In the genomic region with DNA sequence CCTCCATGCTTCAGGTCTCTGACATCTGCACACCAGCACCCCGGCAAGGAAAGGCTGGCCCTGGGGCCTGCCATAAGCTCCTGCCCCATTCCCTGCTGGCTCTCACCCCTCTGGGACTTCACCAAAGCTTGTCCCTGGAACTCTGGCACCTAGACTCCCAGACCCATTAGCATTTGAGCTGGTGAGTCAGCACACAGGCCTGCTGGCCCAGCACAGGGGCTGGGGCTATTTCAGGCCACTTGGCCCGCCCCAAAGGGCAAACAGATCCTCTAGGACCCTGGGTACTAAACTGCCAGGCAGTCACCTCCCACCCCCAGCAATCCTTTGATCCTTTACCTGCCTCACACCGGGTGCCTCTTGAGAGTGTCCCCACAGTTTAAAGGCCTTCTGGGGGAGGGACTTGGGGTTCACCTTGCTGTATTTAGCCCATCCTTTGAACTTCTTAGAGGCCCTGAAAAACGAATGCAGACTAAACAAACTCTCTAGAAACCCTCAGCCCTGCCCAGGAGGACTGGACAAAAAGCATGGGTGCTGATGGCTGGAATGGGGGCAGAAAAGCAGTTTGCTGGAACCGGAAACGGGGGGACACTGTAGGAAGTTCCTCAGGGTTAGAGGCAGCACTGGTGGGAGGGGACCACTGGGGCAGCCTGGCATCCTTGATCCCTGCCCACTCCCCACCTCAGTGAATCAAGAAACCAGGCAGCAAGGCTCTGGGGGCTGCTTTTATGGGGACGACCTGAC, we compare ENCODE assay signal across 11 cellular contexts. TPM values are rescaled to one million over a fixed set of nuclear protein-coding genes. Genes with fewer than 3 reads are reported as not detected.
DNase-seq lines count a peak whose midpoint lies in the region; ATAC-seq and TF ChIP-seq lines count a peak whose summit lies in the region.
"Had no signal": no experiment of that assay in that cellular context is flagged by ENCODE, and none has a peak within 500 bp of the region (broad histone marks: within the 10 kb centered on the region; RNA-seq: fewer than 3 reads in every experiment).

No MANE protein-coding gene starts in this region.

- intact Hi-C loops in HCT116 (cut with micrococcal nuclease), result no loop called here

- CTCF ChIA-PET in HCT116 (lab: Charles Lee), result interaction anchor here (1.0 to 2.4 kb wide), 3 partner anchors 16 to 18 kb away, joined by 3 to 7 read pairs (median 5); no protein-coding TSS in a partner anchor

- no TSS peak for BruUV-seq in HCT116 (replicated peaks; lab: Mats Ljungman, UMichigan)

- H3K79me2 ChIP-seq in HCT116 (ENCODE audit: insufficient read depth, low read length), result peaks cover 7% of the 10 kb centered on the region; the same call in 1 of the 2 replicates

- POLR2A ChIA-PET in HCT116 (lab: Charles Lee), result no interaction called here

- H3K27ac ChIP-seq in HCT116 (ENCODE audit: low read depth, low read length) (peak overlapping the region; percentile 51), layer of hippocampus (ENCODE audit: low read depth, low read length) (peak overlapping the region; percentile 31), thoracic aorta (peak overlapping the region; percentile 86 to 93), suprapubic skin (no peak overlapping the region)

- 59% methylated on average over 7 of the region's 7 CpGs for WGBS in suprapubic skin

- peaks cover 12 to 25% of the 10 kb centered on the region in 2 experiments for H3K4me1 ChIP-seq in HCT116 (ENCODE audit: control insufficient read depth in 1 of 2, insufficient read depth in 2 of 2, low read length in 2 of 2)
- H3K4me1 ChIP-seq in thoracic aorta (ENCODE audit: control insufficient read depth in 1 of 2, low read depth in 2 of 2), result peaks cover 38 to 62% of the 10 kb centered on the region in 2 donors
- peaks cover 42% of the 10 kb centered on the region for H3K4me1 ChIP-seq in suprapubic skin

- DNase-seq in HCT116 (ENCODE audit: low read depth, low spot score), result no peak
- peak; percentile 86 for DNase-seq in astrocyte of the hippocampus (ENCODE audit: low read depth, low spot score)
- DNase-seq in thoracic aorta (ENCODE audit: low spot score), result no peak
- DNase-seq in HPDE6-E6E7 (ENCODE audit: extremely low spot score), result no peak
- no peak for DNase-seq in suprapubic skin (ENCODE audit: low spot score in 2 of 2)
- no peak for DNase-seq in cerebellum (ENCODE audit: low spot score)
- DNase-seq: activated CD4-positive, alpha-beta T cell treated with anti-CD3 and anti-CD28 coated beads, Interleukin-2, amount 10 ng/mL, durations not matched to agents 7 days and 5 days; stimulated activated naive CD4-positive, alpha-beta T cell treated with Interleukin-2 at 50 U/mL for 16 hours had no signal

- no peak for TF ChIP-seq RAD21 in HCT116 (IDR thresholded peaks at IDR 0.05; ENCODE audit: low read depth)

- H3K4me2 ChIP-seq in HCT116 (ENCODE audit: low read length), result peak overlapping the region; percentile 33

- RAD21 ChIA-PET in HCT116 (lab: Charles Lee; ENCODE audit: low non-redundant PET in 1 of 2, low total read pairs in 2 of 2, uncharacterized antibody in 2 of 2, unreplicated experiment in 2 of 2), result no interaction called here

- no peak overlapping the region for H2AFZ ChIP-seq in HCT116 (ENCODE audit: low read depth, low read length, poor library complexity, severe bottlenecking)

- no peaks in the 10 kb centered on the region for H3K9me3 ChIP-seq in HCT116 (ENCODE audit: control insufficient read depth in 1 of 2, insufficient read depth in 1 of 2, low read depth in 1 of 2, low read length in 2 of 2)
- H3K9me3 ChIP-seq in thoracic aorta, result no peaks in the 10 kb centered on the region
- H3K9me3 ChIP-seq in suprapubic skin, result no peaks in the 10 kb centered on the region

- no peak for TF ChIP-seq EP300 in suprapubic skin (IDR thresholded peaks at IDR 0.05)

- ATAC-seq in HCT116 (peak; percentile 50), thoracic aorta (ENCODE audit: insufficient number of reproducible peaks, low FRiP score, low read depth) (peak; percentile 73), HG03520 (IDR thresholded peaks at IDR 0.05; ENCODE audit: unreplicated experiment) (no peak)

- H3K9me2 ChIP-seq in HCT116 (ENCODE audit: insufficient read depth), result no peaks in the 10 kb centered on the region

- TF ChIP-seq CTCF in HCT116 (IDR thresholded peaks at IDR 0.05 in 2 of 3, conservative IDR thresholded peaks at IDR 0.05 in 1 of 3; ENCODE audit: borderline replicate concordance in 1 of 3, insufficient read depth in 1 of 3, low read depth in 2 of 3, low read length in 2 of 3) (no peak), thoracic aorta (IDR thresholded peaks at IDR 0.05) (no peak), suprapubic skin (IDR thresholded peaks at IDR 0.05) (no peak)

- H3K9ac ChIP-seq in HCT116 (ENCODE audit: low read length), result peak overlapping the region; percentile 4; the same call in 1 of the 2 replicates

- H4K20me1 ChIP-seq in HCT116 (ENCODE audit: insufficient read depth), result no peaks in the 10 kb centered on the region

- H3K27me3 ChIP-seq in HCT116 (ENCODE audit: insufficient read depth, low read length) (no peaks in the 10 kb centered on the region), layer of hippocampus (ENCODE audit: control insufficient read depth, insufficient read depth, low read length) (peaks cover 2% of the 10 kb centered on the region), thoracic aorta (replicated peaks; ENCODE audit: insufficient read depth) (no peaks in the 10 kb centered on the region), suprapubic skin (peaks cover 21% of the 10 kb centered on the region)

- H3K4me3 ChIP-seq in HCT116 (replicated peaks in 1 of 2; ENCODE audit: low read depth in 1 of 2, low read length in 2 of 2) (no peak overlapping the region), thoracic aorta (peak overlapping the region; percentile 19), suprapubic skin (no peak overlapping the region)

- H3K36me3 ChIP-seq in HCT116 (ENCODE audit: control insufficient read depth in 1 of 2, insufficient read depth in 2 of 2, low read length in 2 of 2) (peaks cover 37 to 40% of the 10 kb centered on the region in 2 experiments), thoracic aorta (peaks cover 36% of the 10 kb centered on the region), suprapubic skin (peaks cover 39% of the 10 kb centered on the region)

- TF ChIP-seq POLR2A in HCT116 (IDR thresholded peaks at IDR 0.05; ENCODE audit: borderline replicate concordance, extremely low read depth, insufficient read depth, insufficient read length) (no peak), suprapubic skin (IDR thresholded peaks at IDR 0.05) (no peak)

TF ChIP-seq in HCT116, 20 proteins besides CTCF, POLR2A, EP300 and RAD21 (continues in another document):
- TF ChIP-seq SP1 (IDR thresholded peaks at IDR 0.05; ENCODE audit: low read depth) (no peak), SIN3A (IDR thresholded peaks at IDR 0.05; ENCODE audit: low read depth) (no peak), ZFX (IDR thresholded peaks at IDR 0.05) (no peak), ELF1 (IDR thresholded peaks at IDR 0.05; ENCODE audit: borderline replicate concordance, low read depth) (no peak), TCF7L2 (IDR thresholded peaks at IDR 0.05; ENCODE audit: borderline replicate concordance, extremely low read depth, insufficient read depth, insufficient read length) (no peak), CBX3 (IDR thresholded peaks at IDR 0.05; ENCODE audit: low read depth) (no peak), EZH2 (IDR thresholded peaks at IDR 0.05) (no peak), CEBPB (IDR thresholded peaks at IDR 0.05; ENCODE audit: low read depth) (no peak), ZNF274 (IDR thresholded peaks at IDR 0.05; ENCODE audit: low read depth, low read length) (no peak), EZH2phosphoT487 (IDR thresholded peaks at IDR 0.05; ENCODE audit: borderline replicate concordance) (no peak), EGR1 (IDR thresholded peaks at IDR 0.05; ENCODE audit: low read depth) (no peak), SRF (IDR thresholded peaks at IDR 0.05; ENCODE audit: low read depth) (no peak), POLR2AphosphoS5 (IDR thresholded peaks at IDR 0.05; ENCODE audit: low read depth, low read length) (no peak; the same call in none of the 2 replicates)
- TF ChIP-seq, protein P1, sequence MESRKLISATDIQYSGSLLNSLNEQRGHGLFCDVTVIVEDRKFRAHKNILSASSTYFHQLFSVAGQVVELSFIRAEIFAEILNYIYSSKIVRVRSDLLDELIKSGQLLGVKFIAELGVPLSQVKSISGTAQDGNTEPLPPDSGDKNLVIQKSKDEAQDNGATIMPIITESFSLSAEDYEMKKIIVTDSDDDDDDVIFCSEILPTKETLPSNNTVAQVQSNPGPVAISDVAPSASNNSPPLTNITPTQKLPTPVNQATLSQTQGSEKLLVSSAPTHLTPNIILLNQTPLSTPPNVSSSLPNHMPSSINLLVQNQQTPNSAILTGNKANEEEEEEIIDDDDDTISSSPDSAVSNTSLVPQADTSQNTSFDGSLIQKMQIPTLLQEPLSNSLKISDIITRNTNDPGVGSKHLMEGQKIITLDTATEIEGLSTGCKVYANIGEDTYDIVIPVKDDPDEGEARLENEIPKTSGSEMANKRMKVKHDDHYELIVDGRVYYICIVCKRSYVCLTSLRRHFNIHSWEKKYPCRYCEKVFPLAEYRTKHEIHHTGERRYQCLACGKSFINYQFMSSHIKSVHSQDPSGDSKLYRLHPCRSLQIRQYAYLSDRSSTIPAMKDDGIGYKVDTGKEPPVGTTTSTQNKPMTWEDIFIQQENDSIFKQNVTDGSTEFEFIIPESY (IDR thresholded peaks at IDR 0.05; ENCODE audit: extremely low read depth, insufficient replicate concordance, low read length), result no peak
- TF ChIP-seq, protein P2, sequence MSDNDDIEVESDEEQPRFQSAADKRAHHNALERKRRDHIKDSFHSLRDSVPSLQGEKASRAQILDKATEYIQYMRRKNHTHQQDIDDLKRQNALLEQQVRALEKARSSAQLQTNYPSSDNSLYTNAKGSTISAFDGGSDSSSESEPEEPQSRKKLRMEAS (IDR thresholded peaks at IDR 0.05), result no peak

RNA-seq across cellular contexts. Expression of a gene that starts 3.2 kb away (rescaled TPM):
- total RNA-seq in HCT116 (2021; ENCODE audit: unreplicated experiment) (1.5 TPM), thoracic aorta (10 to 100 TPM in 1 of 2 donors, 1 to 10 TPM in 1; 9.7 to 11.5 TPM), suprapubic skin (under 1 TPM in 1 of 4 donors, not detected in 3; 0.68 TPM), cerebellum (26.2 TPM)
- polyA plus RNA-seq in HCT116 (2012), result 0.74 and 0.79 TPM in 2 replicates

RNA-seq across cellular contexts. Expression of a gene that starts 17.3 kb away (rescaled TPM):
- total RNA-seq in HCT116 (2021; ENCODE audit: unreplicated experiment) (112 TPM), thoracic aorta (10 to 100 TPM; 53.3 to 67.1 TPM), suprapubic skin (10 to 100 TPM; 21.5 to 26.2 (median 23.7) TPM), cerebellum (29.1 TPM)
- 65.7 and 68.5 TPM in 2 replicates for polyA plus RNA-seq in HCT116 (2012)

RNA-seq across cellular contexts. Expression of a gene that starts 32.6 kb away (rescaled TPM):
- 0.37 TPM for total RNA-seq in HCT116 (2021; ENCODE audit: unreplicated experiment)
- polyA plus RNA-seq in HCT116 (2012), result 0.21 and 0.56 TPM in 2 replicates
- total RNA-seq in thoracic aorta, result 100 to 1,000 TPM in 1 of 2 donors, 10 to 100 TPM in 1; 95.5 to 158 TPM
- 1 to 10 TPM; 2.1 to 5.8 (median 4.0) TPM for total RNA-seq in suprapubic skin
- total RNA-seq in cerebellum, result not detected
- total RNA-seq: activated CD4-positive, alpha-beta T cell treated with anti-CD3 and anti-CD28 coated beads, Interleukin-2, amount 10 ng/mL, durations not matched to agents 7 days and 5 days; pulmonary artery endothelial cell had no signal

RNA-seq across cellular contexts. Expression of a gene that starts 38.0 kb away (rescaled TPM):
- 39.1 TPM for total RNA-seq in HCT116 (2021; ENCODE audit: unreplicated experiment)
- polyA plus RNA-seq in HCT116 (2012), result 62.1 and 68.9 TPM in 2 replicates
- 10 to 100 TPM; 35.5 to 74.9 TPM for total RNA-seq in thoracic aorta
- 100 to 1,000 TPM in 2 of 4 donors, 10 to 100 TPM in 2; 33.2 to 114 (median 69.6) TPM for total RNA-seq in suprapubic skin
- total RNA-seq in cerebellum, result 21.3 TPM

Comparison
In these comparisons a context has a peak if more than half of its experiments do, and no peak if none do; other contexts are left out.
1. RNA of a gene that starts 32.6 kb away (total RNA-seq): 95.5 to 158 TPM in thoracic aorta; 2.1 to 5.8 TPM in suprapubic skin, 0.37 TPM in HCT116 (single experiment) and not detected in cerebellum (single experiment); every median in the first group is over 10 times any median in the second.